In genomic region chr1:9332513-9333143, GRCh38 we compare ENCODE assay signal across 17 cellular contexts. TPM values are rescaled to one million over a fixed set of nuclear protein-coding genes. Genes with fewer than 3 reads are reported as not detected.
DNase-seq lines count a peak whose midpoint lies in the region; ATAC-seq and TF ChIP-seq lines count a peak whose summit lies in the region.
"Had no signal": no experiment of that assay in that cellular context is flagged by ENCODE, and none has a peak within 500 bp of the region (broad histone marks: within the 10 kb centered on the region; RNA-seq: fewer than 3 reads in every experiment).

No MANE protein-coding gene starts in this region.

- H3K27ac ChIP-seq in right cardiac atrium (ENCODE audit: low read length) (no peak overlapping the region), right atrium auricular region (no peak overlapping the region), aorta (ENCODE audit: low read depth in 1 of 2, low read length in 2 of 2) (peak overlapping the region in 1 of 2 donors; percentile 23)

- H3K4me1 Mint-ChIP-seq in activated B cell treated with CpG ODN at 0.5 μM for 24 hours (peaks cover 14% of the 10 kb centered on the region), memory B cell (peaks cover 7% of the 10 kb centered on the region)

- H3K4me3 Mint-ChIP-seq in activated B cell treated with CpG ODN at 0.5 μM for 24 hours, result no peak overlapping the region
- H3K4me3 Mint-ChIP-seq in memory B cell, result no peak overlapping the region

- H3K27me3 ChIP-seq in right cardiac atrium (ENCODE audit: control insufficient read depth, insufficient read depth) (no peaks in the 10 kb centered on the region), right atrium auricular region (no peaks in the 10 kb centered on the region), aorta (ENCODE audit: control insufficient read depth in 1 of 2, insufficient read depth in 2 of 2, low read length in 1 of 2) (no peaks in the 10 kb centered on the region)

- TF ChIP-seq CTCF in right atrium auricular region (IDR thresholded peaks at IDR 0.05) (no peak), activated B cell treated with CpG ODN at 0.5 μM for 24 hours (IDR thresholded peaks at IDR 0.05) (no peak)

- no peak for ATAC-seq in right cardiac atrium
- ATAC-seq in activated B cell treated with CpG ODN at 0.5 μM for 24 hours (ENCODE audit: low read depth), result peak; percentile 31
- ATAC-seq in memory B cell (ENCODE audit: low read depth), result no peak
- ATAC-seq in aorta (ENCODE audit: low FRiP score), result peak; percentile 24
- ATAC-seq in HG03025 (IDR thresholded peaks at IDR 0.05; ENCODE audit: low FRiP score, unreplicated experiment), result no peak
- no peak for ATAC-seq in HG03097 (IDR thresholded peaks at IDR 0.05; ENCODE audit: low FRiP score, unreplicated experiment)

- no peaks in the 10 kb centered on the region for H3K4me1 ChIP-seq in right cardiac atrium (ENCODE audit: control insufficient read depth, insufficient read depth, low read length)
- H3K4me1 ChIP-seq in right atrium auricular region, result peaks cover 0 to 5% of the 10 kb centered on the region in 2 donors
- no peaks in the 10 kb centered on the region for H3K4me1 ChIP-seq in aorta (ENCODE audit: control insufficient read depth in 1 of 2, insufficient read depth in 2 of 2, low read length in 2 of 2)

- H3K9me3 Mint-ChIP-seq in activated B cell treated with CpG ODN at 0.5 μM for 24 hours, result no peaks in the 10 kb centered on the region
- no peaks in the 10 kb centered on the region for H3K9me3 Mint-ChIP-seq in memory B cell

- H3K4me3 ChIP-seq in right cardiac atrium (ENCODE audit: low read length), result no peak overlapping the region
- H3K4me3 ChIP-seq in right atrium auricular region, result no peak overlapping the region
- H3K4me3 ChIP-seq in aorta (ENCODE audit: low read length in 2 of 2), result no peak overlapping the region

- no peaks in the 10 kb centered on the region for H3K27me3 Mint-ChIP-seq in activated B cell treated with CpG ODN at 0.5 μM for 24 hours
- H3K27me3 Mint-ChIP-seq in memory B cell, result no peaks in the 10 kb centered on the region

- 87% methylated on average over 12 of the region's 12 CpGs for WGBS in right cardiac atrium
- WGBS in aorta, 2 donors, result 58 to 60% methylated on average over 12 of the region's 12 CpGs

- DNase-seq in right cardiac atrium (peak in 2 of 3 donors; percentile 16 to 28), right atrium auricular region (ENCODE audit: low spot score) (no peak), activated B cell treated with CpG ODN at 0.5 μM for 24 hours (no peak), memory B cell (ENCODE audit: low spot score in 2 of 2) (no peak), aorta (no peak), H4 (ENCODE audit: low spot score) (no peak)
- DNase-seq: activated CD8-positive, alpha-beta memory T cell treated with anti-CD3 and anti-CD28 coated beads for 24 hours; activated effector memory CD4-positive, alpha-beta T cell treated with Interleukin-2 at 50 U/mL for 16 hours; amniotic stem cell; cerebellar nuclear complex; kidney glomerular epithelial cell; NCI-H2081; NCI-H69; nucleus accumbens; stimulated activated CD4-positive, alpha-beta T cell treated with anti-CD3 and anti-CD28 coated beads, Interleukin-4, amount 100 ng/mL, for 1 hour had no signal

- CTCF ChIA-PET in activated B cell treated with CpG ODN at 0.5 μM for 24 hours (lab: Charles Lee), result no interaction called here

- intact Hi-C loops in right cardiac atrium (cut with DNase I) (no loop called here), activated B cell treated with CpG ODN at 0.5 μM for 24 hours (cut with micrococcal nuclease) (no loop called here), aorta (cut with DNase I) (no loop called here)

- POLR2A ChIA-PET in activated B cell treated with CpG ODN at 0.5 μM for 24 hours (lab: Charles Lee), result interaction anchor here (0.6 kb wide), 1 partner anchor 124 kb away, joined by 4 read pairs; no protein-coding TSS in a partner anchor

- no peaks in the 10 kb centered on the region for H3K36me3 ChIP-seq in right atrium auricular region
- H3K36me3 ChIP-seq in aorta (ENCODE audit: control insufficient read depth in 1 of 2, insufficient read depth in 2 of 2, low read length in 1 of 2), result no peaks in the 10 kb centered on the region

- H3K36me3 Mint-ChIP-seq in activated B cell treated with CpG ODN at 0.5 μM for 24 hours (ENCODE audit: low read depth) (no peaks in the 10 kb centered on the region), memory B cell (no peaks in the 10 kb centered on the region)

- peak overlapping the region; percentile 3 for H3K27ac Mint-ChIP-seq in activated B cell treated with CpG ODN at 0.5 μM for 24 hours
- H3K27ac Mint-ChIP-seq in memory B cell, result peak overlapping the region; percentile 3

- H3K9me3 ChIP-seq in right cardiac atrium (ENCODE audit: control insufficient read depth, low read length) (no peaks in the 10 kb centered on the region), right atrium auricular region (no peaks in the 10 kb centered on the region), aorta (ENCODE audit: control insufficient read depth, low read length) (no peaks in the 10 kb centered on the region)

RNA-seq across cellular contexts. Expression of gene SPSB1, which starts 39.9 kb away (rescaled TPM):
- total RNA-seq in right cardiac atrium, result 10 to 100 TPM; 15.5 to 24.0 (median 18.0) TPM
- polyA plus RNA-seq in right cardiac atrium, result 16.5 TPM
- total RNA-seq in right atrium auricular region, result 10 to 100 TPM; 20.1 to 20.8 TPM
- total RNA-seq in activated B cell treated with CpG ODN at 0.5 μM for 24 hours, result 5.8 and 6.1 TPM in 2 replicates
- total RNA-seq in aorta, result 10 to 100 TPM; 34.8 to 62.0 TPM
- 10 to 100 TPM; 21.2 to 36.8 TPM for polyA plus RNA-seq in aorta
- total RNA-seq in H4 (2014; rRNA removed; shearing (Covaris generic)), result 10.6 and 12.2 TPM in 2 replicates

Comparison
In these comparisons a context has a peak if more than half of its experiments do, and no peak if none do; other contexts are left out.
1. DNase-seq: peak in right cardiac atrium (2 of 3); none in right atrium auricular region (single experiment), activated B cell treated with CpG ODN at 0.5 μM for 24 hours (single experiment), memory B cell (0 of 2), aorta (0 of 2) and H4 (single experiment).
2. ATAC-seq: peak in activated B cell treated with CpG ODN at 0.5 μM for 24 hours (single experiment) and aorta (single experiment); none in right cardiac atrium (0 of 2), memory B cell (single experiment), HG03025 (single experiment) and HG03097 (single experiment).